ENCODE assay signal across 8 cellular contexts in genomic region chr4:83484500-83485431, GRCh38. TPM values are rescaled to one million over a fixed set of nuclear protein-coding genes. Genes with fewer than 3 reads are reported as not detected.
A peak's percentile ranks its signal among the peaks of the same experiment; 100 is the strongest.
DNase-seq lines count a peak whose midpoint lies in the region; ATAC-seq and TF ChIP-seq lines count a peak whose summit lies in the region.

Gene ABRAXAS1, minus strand, starts transcription at chr4:83485100. Its CDS starts 28 bp downstream, at chr4:83485072.

- DNase-seq in DMS53 (lab: John Stamatoyannopoulos, UW) (peak; percentile 95), KBM-7 (peak; percentile 91), PC-9 (peak; percentile 80 to 90)
- peak; percentile 92 for DNase-seq in activated T-cell treated with anti-CD3 and anti-CD28 coated beads, Interleukin-2, amount 50 U/mL, for 4 hours
- peak; percentile 87 for DNase-seq in stimulated activated CD8-positive, alpha-beta memory T cell treated with anti-CD3 and anti-CD28 coated beads, Interleukin-7, amount 100 ng/mL, for 24 hours (ENCODE audit: low read depth)

- H3K4me1 ChIP-seq in PC-9 (replicated peaks; ENCODE audit: insufficient read depth), result 0 out of 2 replicates have a peak, but pooled peaks cover 5% of the 10 kb centered on the region
- H3K4me1 ChIP-seq in muscle layer of duodenum (ENCODE audit: control insufficient read depth in 1 of 2, insufficient read depth in 2 of 2, low read length in 2 of 2), result peaks cover 0 to 9% of the 10 kb centered on the region in 2 donors

- H3K36me3 ChIP-seq in PC-9 (ENCODE audit: low read depth), result no peaks in the 10 kb centered on the region
- no peaks in the 10 kb centered on the region for H3K36me3 ChIP-seq in muscle layer of duodenum (ENCODE audit: control insufficient read depth in 1 of 2, insufficient read depth in 2 of 2, low read length in 2 of 2)

- no peaks in the 10 kb centered on the region for H4K20me1 ChIP-seq in PC-9 (ENCODE audit: insufficient read depth)

- peak within 1 kb of the TSS; percentile 95 for H3K4me3 Mint-ChIP-seq in activated T-cell treated with anti-CD3 and anti-CD28 coated beads, Interleukin-2, amount 50 U/mL, for 4 hours

- no peaks in the 10 kb centered on the region for H3K9me2 ChIP-seq in PC-9 (ENCODE audit: insufficient read depth)

- H3K4me3 ChIP-seq in PC-9 (peak within 1 kb of the TSS; percentile 89), muscle layer of duodenum (ENCODE audit: low read depth in 1 of 2, low read length in 2 of 2) (peak within 1 kb of the TSS; percentile 84 to 97)

- H3K27me3 Mint-ChIP-seq in activated T-cell treated with anti-CD3 and anti-CD28 coated beads, Interleukin-2, amount 50 U/mL, for 4 hours (ENCODE audit: low read depth), result no peaks in the 10 kb centered on the region

- peaks cover 4% of the 10 kb centered on the region; the same call in 1 of the 2 replicates for H3F3A ChIP-seq in PC-9 (ENCODE audit: insufficient read depth, low read depth)

- H3K36me3 Mint-ChIP-seq in activated T-cell treated with anti-CD3 and anti-CD28 coated beads, Interleukin-2, amount 50 U/mL, for 4 hours (ENCODE audit: insufficient read depth), result peaks cover 3% of the 10 kb centered on the region

- POLR2A ChIA-PET in PC-9 (lab: Charles Lee; ENCODE audit: unreplicated experiment), result no interaction called here

- CTCF ChIA-PET in PC-9 (lab: Charles Lee), result no interaction called here

- TF ChIP-seq CTCF in PC-9 (conservative IDR thresholded peaks at IDR 0.05), result no peak

- H3K27ac ChIP-seq in PC-9 (peak within 1 kb of the TSS; percentile 37), muscle layer of duodenum (ENCODE audit: low read length) (peak within 1 kb of the TSS; percentile 76)

- no peaks in the 10 kb centered on the region for H3K9me3 Mint-ChIP-seq in activated T-cell treated with anti-CD3 and anti-CD28 coated beads, Interleukin-2, amount 50 U/mL, for 4 hours

- H3K27me3 ChIP-seq in PC-9 (ENCODE audit: insufficient read depth, low read depth) (no peaks in the 10 kb centered on the region), muscle layer of duodenum (ENCODE audit: low read depth, low read length) (no peaks in the 10 kb centered on the region)

- peak within 1 kb of the TSS; percentile 88 for H3K4me2 ChIP-seq in PC-9

- peaks cover 18% of the 10 kb centered on the region for H3K4me1 Mint-ChIP-seq in activated T-cell treated with anti-CD3 and anti-CD28 coated beads, Interleukin-2, amount 50 U/mL, for 4 hours (ENCODE audit: low read depth)

- ATAC-seq in GM21723 (IDR thresholded peaks at IDR 0.05; ENCODE audit: unreplicated experiment) (peak; percentile 97), esophagus mucosa (peak; percentile 100)
- peak; percentile 92 to 94 for ATAC-seq in activated T-cell treated with anti-CD3 and anti-CD28 coated beads, Interleukin-2, amount 50 U/mL, for 4 hours

- intact Hi-C loops in PC-9 (cut with micrococcal nuclease; ENCODE audit: unreplicated experiment), result no loop called here

- TSS peak; percentile 79 for BruUV-seq in PC-9 (replicated peaks; lab: Mats Ljungman, UMichigan)

- H3K79me2 ChIP-seq in PC-9 (ENCODE audit: low read depth), result no peaks in the 10 kb centered on the region

- H2AFZ ChIP-seq in PC-9, result peak within 1 kb of the TSS; percentile 87

- H3K9me3 ChIP-seq in PC-9 (ENCODE audit: insufficient read depth, low read depth) (no peaks in the 10 kb centered on the region), muscle layer of duodenum (ENCODE audit: control insufficient read depth in 1 of 2, low read length in 2 of 2) (no peaks in the 10 kb centered on the region)

- in situ Hi-C loops in KBM-7 (cut with MboI; ENCODE audit: low pct_unique_long_range_greater_than_20kb, low sequenced_read_pairs), result no loop called here

RNA-seq across cellular contexts. Expression of gene ABRAXAS1, which starts in this region (rescaled TPM):
- 7.5 and 8.1 TPM in 2 replicates for total RNA-seq in PC-9 (2021)
- total RNA-seq in activated T-cell treated with anti-CD3 and anti-CD28 coated beads, Interleukin-2, amount 50 U/mL, for 4 hours, result 1 to 10 TPM; 6.2 to 9.6 (median 8.6) TPM
- total RNA-seq in esophagus mucosa, result 5.9 TPM

Comparison
In these comparisons a context has a peak if more than half of its experiments do, and no peak if none do; other contexts are left out.
1. Peak in every context shown above with its lines: DNase-seq, ATAC-seq, H3K4me3 ChIP-seq and H3K27ac ChIP-seq.